In the genomic region with DNA sequence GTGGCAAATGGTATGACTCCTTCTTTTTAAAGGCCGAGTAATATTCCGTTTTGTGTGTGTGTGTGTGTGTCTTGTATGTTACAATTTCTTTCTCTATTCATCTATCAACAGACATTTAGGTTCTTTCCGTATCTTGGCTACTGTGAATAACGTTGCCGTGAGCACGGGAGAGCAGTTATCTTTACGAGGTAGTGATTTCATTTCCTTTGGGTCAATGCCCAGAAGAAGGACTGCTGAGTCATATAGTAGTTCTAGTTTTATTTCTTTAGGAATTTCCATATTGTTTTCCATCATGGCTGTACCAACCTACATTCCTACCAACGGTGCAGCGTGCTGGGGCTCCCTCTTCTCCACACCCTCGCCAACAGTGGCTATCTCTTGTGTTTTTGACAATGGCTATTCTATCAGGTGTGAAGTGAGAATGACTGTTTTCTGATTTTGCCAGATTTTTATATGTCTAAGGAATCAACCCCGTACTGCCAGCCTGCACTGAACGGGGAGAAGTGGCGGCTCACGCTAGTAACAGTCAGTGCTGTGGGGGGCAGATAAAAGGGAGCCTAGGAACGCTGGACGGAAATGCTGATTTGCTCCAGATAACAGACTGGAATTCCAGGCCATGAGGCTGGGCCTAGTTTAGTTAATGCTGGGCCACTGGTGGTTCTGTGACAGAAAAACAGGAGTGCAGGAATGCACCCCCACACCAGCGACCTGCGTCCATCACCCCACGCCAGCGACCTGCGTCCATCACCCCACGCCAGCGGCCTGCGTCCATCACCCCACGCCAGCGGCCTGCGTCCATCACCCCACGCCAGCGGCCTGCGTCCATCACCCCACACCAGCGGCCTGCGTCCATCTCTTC, we compare ENCODE assay signal across 1 cellular context.
TF ChIP-seq lines count a peak whose summit lies in the region.

No MANE protein-coding gene starts in this region.

TF ChIP-seq in HEK293, 187 proteins besides CTCF, POLR2A, EP300 and RAD21 (continued from another document):
- TF ChIP-seq, protein P1, sequence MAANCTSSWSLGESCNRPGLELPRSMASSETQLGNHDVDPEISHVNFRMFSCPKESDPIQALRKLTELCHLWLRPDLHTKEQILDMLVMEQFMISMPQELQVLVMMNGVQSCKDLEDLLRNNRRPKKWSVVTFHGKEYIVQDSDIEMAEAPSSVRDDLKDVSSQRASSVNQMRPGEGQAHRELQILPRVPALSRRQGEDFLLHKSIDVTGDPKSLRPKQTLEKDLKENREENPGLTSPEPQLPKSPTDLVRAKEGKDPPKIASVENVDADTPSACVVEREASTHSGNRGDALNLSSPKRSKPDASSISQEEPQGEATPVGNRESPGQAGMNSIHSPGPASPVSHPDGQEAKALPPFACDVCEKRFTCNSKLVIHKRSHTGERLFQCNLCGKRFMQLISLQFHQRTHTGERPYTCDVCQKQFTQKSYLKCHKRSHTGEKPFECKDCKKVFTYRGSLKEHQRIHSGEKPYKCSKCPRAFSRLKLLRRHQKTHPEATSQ (tag by site-specific recombination; IDR thresholded peaks at IDR 0.05): no peak
- no peak for TF ChIP-seq SCRT1 (tag by site-specific recombination; IDR thresholded peaks at IDR 0.05; ENCODE audit: borderline replicate concordance)
- TF ChIP-seq, protein P2, sequence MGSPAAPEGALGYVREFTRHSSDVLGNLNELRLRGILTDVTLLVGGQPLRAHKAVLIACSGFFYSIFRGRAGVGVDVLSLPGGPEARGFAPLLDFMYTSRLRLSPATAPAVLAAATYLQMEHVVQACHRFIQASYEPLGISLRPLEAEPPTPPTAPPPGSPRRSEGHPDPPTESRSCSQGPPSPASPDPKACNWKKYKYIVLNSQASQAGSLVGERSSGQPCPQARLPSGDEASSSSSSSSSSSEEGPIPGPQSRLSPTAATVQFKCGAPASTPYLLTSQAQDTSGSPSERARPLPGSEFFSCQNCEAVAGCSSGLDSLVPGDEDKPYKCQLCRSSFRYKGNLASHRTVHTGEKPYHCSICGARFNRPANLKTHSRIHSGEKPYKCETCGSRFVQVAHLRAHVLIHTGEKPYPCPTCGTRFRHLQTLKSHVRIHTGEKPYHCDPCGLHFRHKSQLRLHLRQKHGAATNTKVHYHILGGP (tag by site-specific recombination; IDR thresholded peaks at IDR 0.05): no peak
- TF ChIP-seq ZNF202 (tag by site-specific recombination; IDR thresholded peaks at IDR 0.05; ENCODE audit: borderline replicate concordance): no peak
- TF ChIP-seq, protein P3, sequence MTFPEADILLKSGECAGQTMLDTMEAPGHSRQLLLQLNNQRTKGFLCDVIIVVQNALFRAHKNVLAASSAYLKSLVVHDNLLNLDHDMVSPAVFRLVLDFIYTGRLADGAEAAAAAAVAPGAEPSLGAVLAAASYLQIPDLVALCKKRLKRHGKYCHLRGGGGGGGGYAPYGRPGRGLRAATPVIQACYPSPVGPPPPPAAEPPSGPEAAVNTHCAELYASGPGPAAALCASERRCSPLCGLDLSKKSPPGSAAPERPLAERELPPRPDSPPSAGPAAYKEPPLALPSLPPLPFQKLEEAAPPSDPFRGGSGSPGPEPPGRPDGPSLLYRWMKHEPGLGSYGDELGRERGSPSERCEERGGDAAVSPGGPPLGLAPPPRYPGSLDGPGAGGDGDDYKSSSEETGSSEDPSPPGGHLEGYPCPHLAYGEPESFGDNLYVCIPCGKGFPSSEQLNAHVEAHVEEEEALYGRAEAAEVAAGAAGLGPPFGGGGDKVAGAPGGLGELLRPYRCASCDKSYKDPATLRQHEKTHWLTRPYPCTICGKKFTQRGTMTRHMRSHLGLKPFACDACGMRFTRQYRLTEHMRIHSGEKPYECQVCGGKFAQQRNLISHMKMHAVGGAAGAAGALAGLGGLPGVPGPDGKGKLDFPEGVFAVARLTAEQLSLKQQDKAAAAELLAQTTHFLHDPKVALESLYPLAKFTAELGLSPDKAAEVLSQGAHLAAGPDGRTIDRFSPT (tag by site-specific recombination; IDR thresholded peaks at IDR 0.05): peak; percentile 94
- no peak for TF ChIP-seq GLIS2 (tag by site-specific recombination; IDR thresholded peaks at IDR 0.05)
- no peak; the same call in 1 of the 2 replicates for TF ChIP-seq MZF1 (tag by site-specific recombination; IDR thresholded peaks at IDR 0.05; ENCODE audit: borderline replicate concordance)
- no peak for TF ChIP-seq ZNF76 (tag by site-specific recombination; IDR thresholded peaks at IDR 0.05; ENCODE audit: borderline replicate concordance, low read depth)
- no peak for TF ChIP-seq ZNF426 (tag by site-specific recombination; IDR thresholded peaks at IDR 0.05)
- TF ChIP-seq GFI1B (tag by site-specific recombination; IDR thresholded peaks at IDR 0.05): peak; percentile 98
- peak; percentile 18; the same call in 1 of the 2 replicates for TF ChIP-seq GLI2 (tag by site-specific recombination; IDR thresholded peaks at IDR 0.05; ENCODE audit: borderline replicate concordance, low read depth)
- TF ChIP-seq ZNF174 (tag by site-specific recombination; IDR thresholded peaks at IDR 0.05): no peak
- no peak for TF ChIP-seq ZNF571 (tag by site-specific recombination; IDR thresholded peaks at IDR 0.05)
- TF ChIP-seq ZNF324 (tag by site-specific recombination; IDR thresholded peaks at IDR 0.05): no peak
- no peak for TF ChIP-seq SP3 (tag by site-specific recombination; IDR thresholded peaks at IDR 0.05)
- TF ChIP-seq GLIS1 (tag by site-specific recombination; IDR thresholded peaks at IDR 0.05): peak; percentile 45; the same call in 1 of the 2 replicates
- TF ChIP-seq ZNF561 (tag by site-specific recombination; IDR thresholded peaks at IDR 0.05; ENCODE audit: borderline replicate concordance): no peak; the same call in 1 of the 2 replicates
- TF ChIP-seq SALL2 (tag by site-specific recombination; IDR thresholded peaks at IDR 0.05; ENCODE audit: borderline replicate concordance): no peak
- TF ChIP-seq EGR2 (tag by site-specific recombination; IDR thresholded peaks at IDR 0.05; ENCODE audit: low read depth): no peak
